In genomic region chr6:44858998-44859397, GRCh38 we compare ENCODE assay signal across 23 cellular contexts.
DNase-seq lines count a peak whose midpoint lies in the region; ATAC-seq, FAIRE-seq and TF ChIP-seq lines count a peak whose summit lies in the region.
"Had no signal": no experiment of that assay in that cellular context is flagged by ENCODE, and none has a peak within 500 bp of the region (broad histone marks: within the 10 kb centered on the region; RNA-seq: fewer than 3 reads in every experiment).

No MANE protein-coding gene starts in this region.

- H3K27me3 ChIP-seq in HepG2 (ENCODE audit: control insufficient read depth in 1 of 2, insufficient read depth in 2 of 2, low read length in 2 of 2), result no peaks in the 10 kb centered on the region
- H3K27me3 ChIP-seq in right lobe of liver, result no peaks in the 10 kb centered on the region
- no peaks in the 10 kb centered on the region for H3K27me3 ChIP-seq in esophagus squamous epithelium
- no peaks in the 10 kb centered on the region for H3K27me3 ChIP-seq in left lung
- H3K27me3 ChIP-seq: hepatocyte, upper lobe of right lung had no signal

- no peak overlapping the region for H3K9ac ChIP-seq in HepG2 (ENCODE audit: insufficient read depth, low read depth, low read length)

- H3K4me3 ChIP-seq in HepG2 (replicated peaks in 1 of 3; ENCODE audit: insufficient read depth in 1 of 3, low read depth in 2 of 3, low read length in 3 of 3) (no peak overlapping the region), right lobe of liver (no peak overlapping the region), esophagus squamous epithelium (no peak overlapping the region), left lung (no peak overlapping the region)
- H3K4me3 ChIP-seq: hepatocyte, upper lobe of right lung had no signal

- POLR2A ChIA-PET in HepG2 (lab: Yijun Ruan, JAX), result no interaction called here

- H3K9me3 ChIP-seq in HepG2 (ENCODE audit: low read length) (no peaks in the 10 kb centered on the region), right lobe of liver (no peaks in the 10 kb centered on the region), esophagus squamous epithelium (no peaks in the 10 kb centered on the region), left lung (no peaks in the 10 kb centered on the region)
- H3K9me3 ChIP-seq: Caco-2, upper lobe of right lung had no signal

- CTCF ChIA-PET in HepG2 (lab: Yijun Ruan, JAX; ENCODE audit: low intra/inter-chr PET ratio, low total read pairs), result no interaction called here

- BruUV-seq in HepG2 (replicated peaks; lab: Mats Ljungman, UMichigan), result no TSS peak

- intact Hi-C loops in HepG2 (cut with micrococcal nuclease; ENCODE audit: unreplicated experiment) (no loop called here), right lobe of liver (cut with DNase I) (no loop called here), Right ventricle myocardium inferior (cut with DNase I) (no loop called here), esophagus squamous epithelium (cut with DNase I) (no loop called here), left lung (cut with DNase I) (no loop called here)

- no peaks in the 10 kb centered on the region for H3K36me3 ChIP-seq in HepG2 (replicated peaks in 1 of 2; ENCODE audit: control insufficient read depth in 1 of 2, insufficient read depth in 2 of 2, low read length in 2 of 2)
- H3K36me3 ChIP-seq in right lobe of liver, result no peaks in the 10 kb centered on the region
- H3K36me3 ChIP-seq in esophagus squamous epithelium, result no peaks in the 10 kb centered on the region
- no peaks in the 10 kb centered on the region for H3K36me3 ChIP-seq in left lung
- H3K36me3 ChIP-seq: upper lobe of right lung had no signal

- in situ Hi-C loops in HepG2 (cut with HindIII; ENCODE audit: extremely low pct_ligation_motif_present, low pct_unique_long_range_greater_than_20kb), result no loop called here

- H4K20me1 ChIP-seq in HepG2 (ENCODE audit: insufficient read depth, low read length), result no peaks in the 10 kb centered on the region

- TF ChIP-seq POLR2A in HepG2 (IDR thresholded peaks at IDR 0.05; ENCODE audit: insufficient read depth in 1 of 2, low read depth in 2 of 2, low read length in 2 of 2), result no peak
- no peak for TF ChIP-seq POLR2A in right lobe of liver (IDR thresholded peaks at IDR 0.05)
- TF ChIP-seq POLR2A in esophagus squamous epithelium (IDR thresholded peaks at IDR 0.05), result no peak

- H3K4me2 ChIP-seq in HepG2 (ENCODE audit: low read depth, low read length), result no peak overlapping the region
- H3K4me2 ChIP-seq: hepatocyte had no signal

- H3K79me2 ChIP-seq in HepG2 (ENCODE audit: insufficient read depth, low read length), result no peaks in the 10 kb centered on the region
- H3K79me2 ChIP-seq: hepatocyte had no signal

- FAIRE-seq in HepG2 (lab: Jason Lieb, UNC), result no peak
- FAIRE-seq: G401.6, GM12892 had no signal

- H3K4me1 ChIP-seq in HepG2 (ENCODE audit: insufficient read depth, low read length), result no peaks in the 10 kb centered on the region
- H3K4me1 ChIP-seq in right lobe of liver, result no peaks in the 10 kb centered on the region
- H3K4me1 ChIP-seq in esophagus squamous epithelium, result peaks cover 0 to 15% (median 0%) of the 10 kb centered on the region in 3 donors
- H3K4me1 ChIP-seq in left lung, result peaks cover 0 to 4% of the 10 kb centered on the region in 2 donors

- TF ChIP-seq CTCF in HepG2 (CRISPR knock-in tag; IDR thresholded peaks at IDR 0.05), result 0 out of 2 replicates have a peak, but pooled peaks have one; percentile 6
- TF ChIP-seq CTCF in right lobe of liver (IDR thresholded peaks at IDR 0.05), result no peak
- TF ChIP-seq CTCF in esophagus squamous epithelium (IDR thresholded peaks at IDR 0.05), result no peak
- no peak for TF ChIP-seq CTCF in left lung (IDR thresholded peaks at IDR 0.05)

- no peak for ATAC-seq in HepG2
- no peak for ATAC-seq in right lobe of liver
- ATAC-seq in Right ventricle myocardium inferior, result no peak
- no peak for ATAC-seq in left lung
- ATAC-seq: upper lobe of right lung had no signal

- DNase-seq in HepG2 (ENCODE audit: low spot score) (no peak), right lobe of liver (no peak), OCI-M1 (lab: John Stamatoyannopoulos, UW) (peak; percentile 65), fibroblast of peridontal ligament (ENCODE audit: extremely low read depth) (peak; percentile 36), cortex of kidney (lab: John Stamatoyannopoulos, UW) (no peak), Right ventricle myocardium inferior (ENCODE audit: missing footprints) (no peak), esophagus squamous epithelium (lab: John Stamatoyannopoulos, UW) (no peak), left lung (no peak)
- DNase-seq: ACHN; activated CD4-positive, alpha-beta T cell treated with anti-CD3 and anti-CD28 coated beads, Interleukin-2, amount 50 U/mL, for 4 hours; activated naive CD4-positive, alpha-beta T cell treated with anti-CD3 and anti-CD28 coated beads, Interleukin-2, amount 10 ng/mL, durations not matched to agents 7 days and 5 days; Caco-2; effector CD4-positive, alpha-beta T cell; IMR-90; kidney glomerular epithelial cell; mesendoderm; NCI-H1092; NK-92 treated with Interleukin-12 subunit alpha and Interleukin-12 subunit beta, amount 100 ng/mL, for 24 hours; T-cell; upper lobe of right lung had no signal

- no peak overlapping the region for H3K27ac ChIP-seq in HepG2 (ENCODE audit: extremely low read length, insufficient read depth, low read length)
- no peak overlapping the region for H3K27ac ChIP-seq in right lobe of liver
- H3K27ac ChIP-seq in esophagus squamous epithelium, result no peak overlapping the region
- no peak overlapping the region for H3K27ac ChIP-seq in left lung
- H3K27ac ChIP-seq: hepatocyte, upper lobe of right lung had no signal

- no peak overlapping the region for H2AFZ ChIP-seq in HepG2 (ENCODE audit: low read length)
- H2AFZ ChIP-seq: hepatocyte had no signal

- no peak for TF ChIP-seq EP300 in HepG2 (IDR thresholded peaks at IDR 0.05; ENCODE audit: low read depth in 2 of 2, low read length in 2 of 2)
- TF ChIP-seq EP300 in HepG2 (CRISPR knock-in tag; IDR thresholded peaks at IDR 0.05; ENCODE audit: borderline replicate concordance), result no peak

- no peak for TF ChIP-seq RAD21 in HepG2 (CRISPR knock-in tag; IDR thresholded peaks at IDR 0.05)

TF ChIP-seq in HepG2, 621 proteins besides CTCF, POLR2A, EP300 and RAD21:
- TF ChIP-seq STAG1 (CRISPR knock-in tag; IDR thresholded peaks at IDR 0.05), result 0 out of 2 replicates have a peak, but pooled peaks have one; percentile 22
- TF ChIP-seq, protein P1, sequence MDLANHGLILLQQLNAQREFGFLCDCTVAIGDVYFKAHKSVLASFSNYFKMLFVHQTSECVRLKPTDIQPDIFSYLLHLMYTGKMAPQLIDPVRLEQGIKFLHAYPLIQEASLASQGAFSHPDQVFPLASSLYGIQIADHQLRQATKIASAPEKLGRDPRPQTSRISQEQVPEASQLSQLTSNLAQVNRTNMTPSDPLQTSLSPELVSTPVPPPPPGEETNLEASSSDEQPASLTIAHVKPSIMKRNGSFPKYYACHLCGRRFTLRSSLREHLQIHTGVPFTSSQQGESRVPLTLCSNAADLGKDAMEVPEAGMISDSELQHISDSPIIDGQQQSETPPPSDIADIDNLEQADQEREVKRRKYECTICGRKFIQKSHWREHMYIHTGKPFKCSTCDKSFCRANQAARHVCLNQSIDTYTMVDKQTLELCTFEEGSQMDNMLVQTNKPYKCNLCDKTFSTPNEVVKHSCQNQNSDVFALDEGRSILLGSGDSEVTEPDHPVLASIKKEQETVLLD (CRISPR knock-in tag; IDR thresholded peaks at IDR 0.05; ENCODE audit: low read depth), result no peak

Comparison
In these comparisons a context has a peak if more than half of its experiments do, and no peak if none do; other contexts are left out.
1. DNase-seq: peak in OCI-M1 (single experiment) and fibroblast of peridontal ligament (single experiment); none in HepG2 (single experiment), right lobe of liver (0 of 3), cortex of kidney (single experiment), Right ventricle myocardium inferior (single experiment), esophagus squamous epithelium (single experiment) and left lung (0 of 2).